20 cellular contexts compared by ENCODE assay signal in the genomic region with DNA sequence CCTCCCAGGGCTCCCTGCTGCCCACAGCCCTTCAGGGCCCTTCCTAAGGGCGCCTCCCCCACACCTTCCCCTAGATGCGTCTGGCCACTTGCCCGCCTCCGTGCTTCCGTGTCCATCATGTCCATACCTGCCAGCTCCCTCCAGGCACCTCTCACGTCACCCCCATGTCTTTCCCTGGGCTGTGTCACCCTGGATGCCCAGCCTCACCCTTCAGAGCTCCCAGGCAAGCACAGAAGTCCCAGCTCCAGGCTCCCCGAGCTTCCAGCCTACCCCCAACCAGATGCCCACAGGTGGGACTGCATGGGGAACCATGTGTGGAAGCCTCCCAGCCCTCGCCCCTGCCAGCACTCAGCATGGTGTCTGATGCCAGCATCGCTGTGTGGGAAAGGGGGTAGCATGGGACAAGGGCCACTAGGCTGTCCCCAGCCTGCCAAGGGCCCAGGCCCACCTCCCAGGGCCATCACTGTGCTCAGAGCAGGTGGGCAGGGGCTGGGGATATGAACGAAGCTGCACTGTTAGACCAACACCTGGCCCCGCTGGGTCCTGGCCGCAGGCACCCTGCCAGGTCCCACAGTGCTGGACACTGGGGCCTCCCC. TPM values are rescaled to one million over a fixed set of nuclear protein-coding genes. Genes with fewer than 3 reads are reported as not detected.
DNase-seq lines count a peak whose midpoint lies in the region; ATAC-seq, FAIRE-seq and TF ChIP-seq lines count a peak whose summit lies in the region.
"Had no signal": no experiment of that assay in that cellular context is flagged by ENCODE, and none has a peak within 500 bp of the region (broad histone marks: within the 10 kb centered on the region; RNA-seq: fewer than 3 reads in every experiment).

No MANE protein-coding gene starts in this region.

- H3K9me3 ChIP-seq in CD4-positive, CD25-positive, alpha-beta regulatory T cell (ENCODE audit: control insufficient read depth in 2 of 2, low read length in 2 of 2) = no peaks in the 10 kb centered on the region
- no peaks in the 10 kb centered on the region for H3K9me3 ChIP-seq in IMR-90 (ENCODE audit: control insufficient read depth, insufficient read depth, low read length)
- H3K9me3 ChIP-seq in MM.1S (replicated peaks; ENCODE audit: insufficient read depth, low read length) = no peaks in the 10 kb centered on the region
- no peaks in the 10 kb centered on the region for H3K9me3 ChIP-seq in aorta (ENCODE audit: control insufficient read depth, low read length)
- H3K9me3 ChIP-seq: BE2C, MG63 had no signal

- no peak for TF ChIP-seq RAD21 in IMR-90 (IDR thresholded peaks at IDR 0.05; ENCODE audit: low read length)

- 100% methylated on average over 2 of the region's 12 CpGs; no CpG with 5 or more reads in 1 of the 2 experiments for WGBS in IMR-90 (ENCODE audit: extremely low coverage in 2 of 2, insufficient read length in 1 of 2), 2 experiments
- 92 to 93% methylated on average over 12 of the region's 12 CpGs for WGBS in aorta, 2 donors

- H3K27ac Mint-ChIP-seq in CD4-positive, CD25-positive, alpha-beta regulatory T cell = peak overlapping the region; percentile 83 to 94 (median 89)
- H3K27ac Mint-ChIP-seq in natural killer cell treated with Interleukin-12 subunit alpha and Interleukin-12 subunit beta and Interleukin-15 and Interleukin-18, amount 100 ng/mL, for 72 hours = peak overlapping the region; percentile 18 to 85

- intact Hi-C loops in IMR-90 (cut with micrococcal nuclease) = no loop called here
- intact Hi-C loops in aorta (cut with DNase I) = loop anchor here in 1 of 2 donors (5.0 kb wide), 1 partner anchor 122 kb away; the partner anchor contains the start of gene FAM234A

- no peaks in the 10 kb centered on the region for H3K9me3 Mint-ChIP-seq in CD4-positive, CD25-positive, alpha-beta regulatory T cell
- no peaks in the 10 kb centered on the region for H3K9me3 Mint-ChIP-seq in natural killer cell treated with Interleukin-12 subunit alpha and Interleukin-12 subunit beta and Interleukin-15 and Interleukin-18, amount 100 ng/mL, for 72 hours

- in situ Hi-C loops in IMR-90 (cut with MboI; ENCODE audit: low sequenced_read_pairs) = no loop called here

- H3K36me3 ChIP-seq in CD4-positive, CD25-positive, alpha-beta regulatory T cell (ENCODE audit: control insufficient read depth, insufficient read depth, low read length) = peaks cover 3% of the 10 kb centered on the region
- peaks cover 3% of the 10 kb centered on the region; the same call in 1 of the 2 replicates for H3K36me3 ChIP-seq in IMR-90 (ENCODE audit: control insufficient read depth, insufficient read depth, low read length)
- peaks cover 3% of the 10 kb centered on the region for H3K36me3 ChIP-seq in bronchial epithelial cell (ENCODE audit: control insufficient read depth, insufficient read depth, low read length)
- H3K36me3 ChIP-seq in MM.1S (replicated peaks; ENCODE audit: insufficient read depth, low read length) = 0 out of 2 replicates have a peak, but pooled peaks cover 4% of the 10 kb centered on the region
- H3K36me3 ChIP-seq in aorta (ENCODE audit: control insufficient read depth in 1 of 2, insufficient read depth in 2 of 2, low read length in 1 of 2) = no peaks in the 10 kb centered on the region

- dilution Hi-C loops in IMR-90 (cut with HindIII; ENCODE audit: low sequenced_read_pairs, unreplicated experiment) = no loop called here

- no peak overlapping the region for H3K18ac ChIP-seq in IMR-90 (ENCODE audit: low read depth, low read length)

- H3K4me1 Mint-ChIP-seq in CD4-positive, CD25-positive, alpha-beta regulatory T cell = peaks cover 0 to 47% (median 28%) of the 10 kb centered on the region in 4 donors
- peaks cover 21 to 30% of the 10 kb centered on the region in 2 donors for H3K4me1 Mint-ChIP-seq in natural killer cell treated with Interleukin-12 subunit alpha and Interleukin-12 subunit beta and Interleukin-15 and Interleukin-18, amount 100 ng/mL, for 72 hours (ENCODE audit: low read depth in 2 of 2)

- no peak overlapping the region for H3K14ac ChIP-seq in IMR-90 (replicated peaks; ENCODE audit: low read depth, low read length)

- peak; percentile 88 for FAIRE-seq in bronchial epithelial cell (lab: Jason Lieb, UNC)
- FAIRE-seq: colon, G401.6 had no signal

- no peak for DNase-seq in CD4-positive, CD25-positive, alpha-beta regulatory T cell
- DNase-seq in IMR-90 (no peak), bronchial epithelial cell (ENCODE audit: low read depth) (peak; percentile 94), MM.1S (no peak), NCI-H1930 (lab: John Stamatoyannopoulos, UW) (no peak), aorta (no peak)
- no peak for DNase-seq in natural killer cell treated with Interleukin-12 subunit alpha and Interleukin-12 subunit beta and Interleukin-15 and Interleukin-18, amount 100 ng/mL, for 72 hours (ENCODE audit: low spot score)
- DNase-seq: activated CD4-positive, alpha-beta T cell treated with anti-CD3 and anti-CD28 coated beads for 4 hours; activated naive CD4-positive, alpha-beta T cell treated with anti-CD3 and anti-CD28 coated beads, Interleukin-2, amount 50 U/mL, for 16 hours; BE2C; GOT3; mesendoderm; MG63; NCI-H2171; OCI-M1; stimulated activated CD4-positive, alpha-beta T cell treated with anti-CD3 and anti-CD28 coated beads, Interleukin-2, amount 100 ng/mL, for 48 hours; SW 1271 had no signal

- H4K8ac ChIP-seq in IMR-90 (ENCODE audit: low read depth in 2 of 2, low read length in 2 of 2) = no peak overlapping the region

- H4K20me1 ChIP-seq in IMR-90 (ENCODE audit: insufficient read depth, low read length) = peaks cover 10% of the 10 kb centered on the region; the same call in 1 of the 2 replicates
- no peaks in the 10 kb centered on the region for H4K20me1 ChIP-seq in MM.1S (ENCODE audit: insufficient read depth, low read length)

- H3K56ac ChIP-seq in IMR-90 (ENCODE audit: extremely low read depth, insufficient read depth, low read length) = no peak overlapping the region

- H4K5ac ChIP-seq in IMR-90 (ENCODE audit: low read depth, low read length) = no peak overlapping the region

- H3K4me3 Mint-ChIP-seq in CD4-positive, CD25-positive, alpha-beta regulatory T cell = peak overlapping the region in 3 of 4 donors; percentile 52 to 84 (median 74)
- peak overlapping the region; percentile 65 for H3K4me3 Mint-ChIP-seq in natural killer cell treated with Interleukin-12 subunit alpha and Interleukin-12 subunit beta and Interleukin-15 and Interleukin-18, amount 100 ng/mL, for 72 hours

- peaks cover 21 to 25% of the 10 kb centered on the region in 2 experiments for H3K79me1 ChIP-seq in IMR-90 (ENCODE audit: low read depth in 1 of 2, low read length in 2 of 2)

- H3K4me3 ChIP-seq in CD4-positive, CD25-positive, alpha-beta regulatory T cell (ENCODE audit: low read depth, low read length) = no peak overlapping the region
- no peak overlapping the region for H3K4me3 ChIP-seq in IMR-90 (ENCODE audit: insufficient read depth, low read depth, low read length)
- no peak overlapping the region for H3K4me3 ChIP-seq in bronchial epithelial cell (ENCODE audit: low read depth, low read length)
- H3K4me3 ChIP-seq in MM.1S (ENCODE audit: low read length) = no peak overlapping the region
- H3K4me3 ChIP-seq in aorta (ENCODE audit: low read length in 2 of 2) = no peak overlapping the region
- H3K4me3 ChIP-seq: MG63 had no signal

- TF ChIP-seq CTCF in IMR-90 (conservative IDR thresholded peaks at IDR 0.05; ENCODE audit: low read depth, low read length) (no peak), bronchial epithelial cell (IDR thresholded peaks at IDR 0.05; ENCODE audit: insufficient read depth, low read length, severe bottlenecking) (no peak), MM.1S (IDR thresholded peaks at IDR 0.05; ENCODE audit: low read length) (no peak)

- no peaks in the 10 kb centered on the region for H3F3A ChIP-seq in MM.1S (ENCODE audit: insufficient read depth, low read length)

- CTCF ChIA-PET in IMR-90 (lab: Yijun Ruan, JAX) = no interaction called here

- H3K23ac ChIP-seq in IMR-90 (ENCODE audit: low read depth, low read length) = no peak overlapping the region

- no peak overlapping the region for H2BK20ac ChIP-seq in IMR-90 (ENCODE audit: low read depth, low read length)

- no peak overlapping the region for H2AK5ac ChIP-seq in IMR-90 (ENCODE audit: low read depth, low read length)

- POLR2A ChIA-PET in IMR-90 (lab: Charles Lee; ENCODE audit: unreplicated experiment) = no interaction called here

- no peak overlapping the region for H2BK5ac ChIP-seq in IMR-90 (ENCODE audit: low read depth, low read length, poor library complexity, severe bottlenecking)

- H2BK15ac ChIP-seq in IMR-90 (ENCODE audit: low read depth, low read length) = no peak overlapping the region

- TF ChIP-seq POLR2A in IMR-90 (IDR thresholded peaks at IDR 0.05; ENCODE audit: low read depth, low read length) = no peak

- H3K27me3 ChIP-seq in CD4-positive, CD25-positive, alpha-beta regulatory T cell (ENCODE audit: control insufficient read depth, insufficient read depth, low read length) = no peaks in the 10 kb centered on the region
- no peaks in the 10 kb centered on the region for H3K27me3 ChIP-seq in IMR-90 (ENCODE audit: control insufficient read depth, insufficient read depth, low read length)
- H3K27me3 ChIP-seq in bronchial epithelial cell (ENCODE audit: control insufficient read depth, insufficient read depth, low read length) = no peaks in the 10 kb centered on the region
- no peaks in the 10 kb centered on the region; the same call in 1 of the 2 replicates for H3K27me3 ChIP-seq in MM.1S (replicated peaks; ENCODE audit: insufficient read depth, low read length)
- H3K27me3 ChIP-seq in aorta (ENCODE audit: control insufficient read depth in 1 of 2, insufficient read depth in 2 of 2, low read length in 1 of 2) = no peaks in the 10 kb centered on the region
- H3K27me3 ChIP-seq: BE2C, MG63 had no signal

- peaks cover 26% of the 10 kb centered on the region for H3K79me2 ChIP-seq in MM.1S (ENCODE audit: low read length)

- no peaks in the 10 kb centered on the region for H3K9me2 ChIP-seq in MM.1S (replicated peaks; ENCODE audit: insufficient read depth, low read length)

- no peak overlapping the region for H3K9ac ChIP-seq in IMR-90 (ENCODE audit: low read depth, low read length)
- H3K9ac ChIP-seq in MM.1S (ENCODE audit: low read length) = no peak overlapping the region

- BruUV-seq in IMR-90 (replicated peaks; lab: Mats Ljungman, UMichigan) = no TSS peak

- no peak overlapping the region for H3K4me2 ChIP-seq in IMR-90 (ENCODE audit: low read depth, low read length)
- H3K4me2 ChIP-seq in MM.1S (ENCODE audit: low read depth, low read length) = no peak overlapping the region

- H2AFZ ChIP-seq in IMR-90 (replicated peaks; ENCODE audit: low read length, poor library complexity) = no peak overlapping the region
- no peak overlapping the region for H2AFZ ChIP-seq in MM.1S (ENCODE audit: low read length)

- peaks cover 4% of the 10 kb centered on the region for H3K9me1 ChIP-seq in IMR-90 (ENCODE audit: insufficient read depth, low read length)

- H3K4ac ChIP-seq in IMR-90 (ENCODE audit: low read depth, low read length) = no peak overlapping the region

- peaks cover 7% of the 10 kb centered on the region for H3K36me3 Mint-ChIP-seq in CD4-positive, CD25-positive, alpha-beta regulatory T cell
- H3K36me3 Mint-ChIP-seq in natural killer cell treated with Interleukin-12 subunit alpha and Interleukin-12 subunit beta and Interleukin-15 and Interleukin-18, amount 100 ng/mL, for 72 hours = no peaks in the 10 kb centered on the region

- H2BK120ac ChIP-seq in IMR-90 (ENCODE audit: low read depth, low read length) = no peak overlapping the region

- H2AK9ac ChIP-seq in IMR-90 (replicated peaks; ENCODE audit: low read depth, low read length, poor library complexity) = peak overlapping the region; percentile 48

- H3K4me1 ChIP-seq in CD4-positive, CD25-positive, alpha-beta regulatory T cell (ENCODE audit: control insufficient read depth, insufficient read depth, low read length, poor library complexity, severe bottlenecking) = peaks cover 47% of the 10 kb centered on the region
- peaks cover 3% of the 10 kb centered on the region; the same call in 1 of the 2 replicates for H3K4me1 ChIP-seq in IMR-90 (ENCODE audit: control insufficient read depth, insufficient read depth, low read length)
- no peaks in the 10 kb centered on the region; the same call in 1 of the 2 replicates for H3K4me1 ChIP-seq in MM.1S (ENCODE audit: low read length)
- no peaks in the 10 kb centered on the region for H3K4me1 ChIP-seq in aorta (ENCODE audit: control insufficient read depth in 1 of 2, insufficient read depth in 2 of 2, low read length in 2 of 2)
- H3K4me1 ChIP-seq: BE2C had no signal

- no peak overlapping the region for H4K91ac ChIP-seq in IMR-90 (ENCODE audit: insufficient read depth, low read depth, low read length)

- no peak for ATAC-seq in CD4-positive, CD25-positive, alpha-beta regulatory T cell (ENCODE audit: low read depth in 2 of 2)
- ATAC-seq in IMR-90 (ENCODE audit: low read depth) (no peak), aorta (ENCODE audit: low FRiP score) (no peak), HG02840 (IDR thresholded peaks at IDR 0.05; ENCODE audit: low FRiP score, unreplicated experiment) (no peak)
- ATAC-seq in natural killer cell treated with Interleukin-12 subunit alpha and Interleukin-12 subunit beta and Interleukin-15 and Interleukin-18, amount 100 ng/mL, for 72 hours = no peak

- H3K27ac ChIP-seq in CD4-positive, CD25-positive, alpha-beta regulatory T cell (ENCODE audit: insufficient read depth, low read length, poor library complexity, severe bottlenecking) = peak overlapping the region; percentile 53
- no peak overlapping the region for H3K27ac ChIP-seq in IMR-90 (ENCODE audit: insufficient read depth, low read length)
- no peak overlapping the region for H3K27ac ChIP-seq in MM.1S (ENCODE audit: low read length)
- no peak overlapping the region for H3K27ac ChIP-seq in aorta (ENCODE audit: low read depth in 1 of 2, low read length in 2 of 2)

- H3K27me3 Mint-ChIP-seq in CD4-positive, CD25-positive, alpha-beta regulatory T cell = no peaks in the 10 kb centered on the region
- H3K27me3 Mint-ChIP-seq in natural killer cell treated with Interleukin-12 subunit alpha and Interleukin-12 subunit beta and Interleukin-15 and Interleukin-18, amount 100 ng/mL, for 72 hours = no peaks in the 10 kb centered on the region

RNA-seq across cellular contexts. Expression of gene AXIN1, which starts 1.9 kb away (rescaled TPM):
- total RNA-seq in CD4-positive, CD25-positive, alpha-beta regulatory T cell = 45.2 TPM
- 1 to 10 TPM; 1.1 to 2.9 (median 1.4) TPM for polyA plus RNA-seq in CD4-positive, CD25-positive, alpha-beta regulatory T cell
- total RNA-seq in IMR-90 (2012; rRNA removed) (10.9 and 11.9 TPM in 2 replicates), bronchial epithelial cell (49.0 and 49.5 TPM in 2 replicates), aorta (10 to 100 TPM; 17.0 to 19.8 TPM)
- polyA plus RNA-seq in IMR-90 (2012; rRNA removed) (14.2 and 15.1 TPM in 2 replicates), aorta (10 to 100 TPM in 1 of 2 donors, 1 to 10 TPM in 1; 9.1 to 14.2 TPM)
- polyA plus RNA-seq in IMR-90 (2012; cell fraction: cytosol; rRNA removed) = 18.6 and 22.1 TPM in 2 replicates
- polyA plus RNA-seq in IMR-90 (2012; cell fraction: nucleus; rRNA removed; ENCODE audit: low replicate concordance) = 19.0 and 28.1 TPM in 2 replicates
- total RNA-seq in natural killer cell treated with Interleukin-12 subunit alpha and Interleukin-12 subunit beta and Interleukin-15 and Interleukin-18, amount 100 ng/mL, for 72 hours = 10 to 100 TPM; 20.1 to 29.1 TPM

RNA-seq across cellular contexts. Expression of gene MRPL28, which starts 16.0 kb away (rescaled TPM):
- 37.8 TPM for total RNA-seq in CD4-positive, CD25-positive, alpha-beta regulatory T cell
- polyA plus RNA-seq in CD4-positive, CD25-positive, alpha-beta regulatory T cell = 100 to 1,000 TPM in 1 of 4 donors, 10 to 100 TPM in 3; 63.0 to 109 (median 85.2) TPM
- total RNA-seq in IMR-90 (2012; rRNA removed) (104 and 106 TPM in 2 replicates), bronchial epithelial cell (104 and 113 TPM in 2 replicates), aorta (10 to 100 TPM; 35.5 to 38.0 TPM)
- polyA plus RNA-seq in IMR-90 (2012; rRNA removed) (181 and 255 TPM in 2 replicates), aorta (100 to 1,000 TPM in 1 of 2 donors, 10 to 100 TPM in 1; 42.6 to 107 TPM)
- polyA plus RNA-seq in IMR-90 (2012; cell fraction: cytosol; rRNA removed) = 224 and 350 TPM in 2 replicates
- polyA plus RNA-seq in IMR-90 (2012; cell fraction: nucleus; rRNA removed; ENCODE audit: low replicate concordance) = 81.5 and 129 TPM in 2 replicates
- 10 to 100 TPM; 80.6 to 98.6 TPM for total RNA-seq in natural killer cell treated with Interleukin-12 subunit alpha and Interleukin-12 subunit beta and Interleukin-15 and Interleukin-18, amount 100 ng/mL, for 72 hours

RNA-seq across cellular contexts. Expression of gene PGAP6, which starts 27.4 kb away (rescaled TPM):
- total RNA-seq in CD4-positive, CD25-positive, alpha-beta regulatory T cell = 71.4 TPM
- polyA plus RNA-seq in CD4-positive, CD25-positive, alpha-beta regulatory T cell = 10 to 100 TPM in 3 of 4 donors, 1 to 10 TPM in 1; 7.8 to 45.3 (median 32.2) TPM
- total RNA-seq in IMR-90 (2012; rRNA removed) (49.1 and 56.1 TPM in 2 replicates), bronchial epithelial cell (44.2 and 46.3 TPM in 2 replicates), aorta (10 to 100 TPM; 38.9 to 39.0 TPM)
- polyA plus RNA-seq in IMR-90 (2012; rRNA removed) (124 and 125 TPM in 2 replicates), aorta (10 to 100 TPM; 27.4 to 41.4 TPM)
- 60.8 and 173 TPM in 2 replicates for polyA plus RNA-seq in IMR-90 (2012; cell fraction: cytosol; rRNA removed)
- polyA plus RNA-seq in IMR-90 (2012; cell fraction: nucleus; rRNA removed; ENCODE audit: low replicate concordance) = 138 and 443 TPM in 2 replicates
- 10 to 100 TPM; 39.4 to 46.8 TPM for total RNA-seq in natural killer cell treated with Interleukin-12 subunit alpha and Interleukin-12 subunit beta and Interleukin-15 and Interleukin-18, amount 100 ng/mL, for 72 hours

RNA-seq across cellular contexts. Expression of gene NME4, which starts 42.6 kb away (rescaled TPM):
- total RNA-seq in CD4-positive, CD25-positive, alpha-beta regulatory T cell = 6.7 TPM
- 10 to 100 TPM; 16.2 to 29.8 (median 23.1) TPM for polyA plus RNA-seq in CD4-positive, CD25-positive, alpha-beta regulatory T cell
- total RNA-seq in IMR-90 (2012; rRNA removed) (123 and 124 TPM in 2 replicates), bronchial epithelial cell (35.3 and 64.0 TPM in 2 replicates), aorta (10 to 100 TPM; 65.6 to 81.9 TPM)
- polyA plus RNA-seq in IMR-90 (2012; rRNA removed) (288 and 406 TPM in 2 replicates), aorta (100 to 1,000 TPM in 1 of 2 donors, 10 to 100 TPM in 1; 95.5 to 128 TPM)
- 464 and 725 TPM in 2 replicates for polyA plus RNA-seq in IMR-90 (2012; cell fraction: cytosol; rRNA removed)
- 233 and 407 TPM in 2 replicates for polyA plus RNA-seq in IMR-90 (2012; cell fraction: nucleus; rRNA removed; ENCODE audit: low replicate concordance)
- total RNA-seq in natural killer cell treated with Interleukin-12 subunit alpha and Interleukin-12 subunit beta and Interleukin-15 and Interleukin-18, amount 100 ng/mL, for 72 hours = 1 to 10 TPM; 2.7 to 9.1 TPM

RNA-seq across cellular contexts. Expression of gene DECR2, which starts 47.3 kb away (rescaled TPM):
- total RNA-seq in CD4-positive, CD25-positive, alpha-beta regulatory T cell = 4.8 TPM
- 1 to 10 TPM; 2.2 to 4.5 (median 2.7) TPM for polyA plus RNA-seq in CD4-positive, CD25-positive, alpha-beta regulatory T cell
- 3.9 TPM in 2 replicates for total RNA-seq in IMR-90 (2012; rRNA removed)
- polyA plus RNA-seq in IMR-90 (2012; rRNA removed) = 26.7 and 29.6 TPM in 2 replicates
- 14.9 and 32.6 TPM in 2 replicates for polyA plus RNA-seq in IMR-90 (2012; cell fraction: cytosol; rRNA removed)
- polyA plus RNA-seq in IMR-90 (2012; cell fraction: nucleus; rRNA removed; ENCODE audit: low replicate concordance) = 68.9 and 165 TPM in 2 replicates
- total RNA-seq in bronchial epithelial cell = 3.7 and 7.6 TPM in 2 replicates
- 10 to 100 TPM in 1 of 2 donors, 1 to 10 TPM in 1; 4.5 to 28.6 TPM for total RNA-seq in natural killer cell treated with Interleukin-12 subunit alpha and Interleukin-12 subunit beta and Interleukin-15 and Interleukin-18, amount 100 ng/mL, for 72 hours
- 10 to 100 TPM; 10.9 to 15.9 TPM for total RNA-seq in aorta
- 10 to 100 TPM; 16.2 to 21.8 TPM for polyA plus RNA-seq in aorta
